In the genomic region with DNA sequence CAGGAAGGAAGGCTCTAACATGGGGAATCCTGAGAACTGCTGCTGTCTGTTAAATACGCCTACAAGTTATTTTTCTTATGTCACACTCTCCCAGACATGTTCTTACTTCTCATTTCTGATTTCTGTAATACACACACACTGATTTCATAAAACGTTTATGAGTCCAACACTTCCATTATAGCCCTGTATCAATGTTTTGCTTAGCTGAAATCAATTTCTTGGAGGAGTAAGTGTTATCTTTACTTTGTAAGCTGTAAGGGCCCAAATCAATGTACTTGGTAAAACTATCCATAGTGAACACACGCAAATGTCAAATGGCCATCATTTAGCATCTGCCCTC, we compare ENCODE assay signal across 8 cellular contexts. TPM values are rescaled to one million over a fixed set of nuclear protein-coding genes. Genes with fewer than 3 reads are reported as not detected.
DNase-seq lines count a peak whose midpoint lies in the region; ATAC-seq and TF ChIP-seq lines count a peak whose summit lies in the region.

No MANE protein-coding gene starts in this region.

- peaks cover 39% of the 10 kb centered on the region for H3K4me1 Mint-ChIP-seq in activated naive CD4-positive, alpha-beta T cell treated with anti-CD3 and anti-CD28 coated beads, Interleukin-2, amount 50 U/mL, for 24 hours

- H3K18ac ChIP-seq in mesenchymal stem cell (ENCODE audit: low read depth in 1 of 2, low read length in 2 of 2), result no peak overlapping the region

- H3K4me3 Mint-ChIP-seq in activated naive CD4-positive, alpha-beta T cell treated with anti-CD3 and anti-CD28 coated beads, Interleukin-2, amount 50 U/mL, for 24 hours, result peak overlapping the region; percentile 91

- no peaks in the 10 kb centered on the region for H3K36me3 ChIP-seq in body of pancreas (replicated peaks in 1 of 2; ENCODE audit: insufficient read depth in 1 of 2, low read depth in 2 of 2)
- H3K36me3 ChIP-seq in mesenchymal stem cell (ENCODE audit: control insufficient read depth in 1 of 2, insufficient read depth in 2 of 2, low read depth in 1 of 2, low read length in 2 of 2), result peaks cover 23 to 25% of the 10 kb centered on the region in 2 experiments
- H3K36me3 ChIP-seq in upper lobe of right lung, result peaks cover 29% of the 10 kb centered on the region

- H3K4ac ChIP-seq in mesenchymal stem cell (ENCODE audit: low read depth in 1 of 2, low read length in 2 of 2), result peak overlapping the region in 1 of 2 experiments; percentile 12

- H3K27me3 Mint-ChIP-seq in activated naive CD4-positive, alpha-beta T cell treated with anti-CD3 and anti-CD28 coated beads, Interleukin-2, amount 50 U/mL, for 24 hours, result no peaks in the 10 kb centered on the region

- H2BK15ac ChIP-seq in mesenchymal stem cell (ENCODE audit: low read depth, poor library complexity, severe bottlenecking), result no peak overlapping the region

- no peak overlapping the region for H4K91ac ChIP-seq in mesenchymal stem cell (ENCODE audit: low read length)

- no peaks in the 10 kb centered on the region for H3K9me3 Mint-ChIP-seq in activated naive CD4-positive, alpha-beta T cell treated with anti-CD3 and anti-CD28 coated beads, Interleukin-2, amount 50 U/mL, for 24 hours

- H3K4me1 ChIP-seq in body of pancreas, result peaks cover 46% of the 10 kb centered on the region
- H3K4me1 ChIP-seq in mesenchymal stem cell (ENCODE audit: control insufficient read depth, insufficient read depth, low read depth, low read length), result peaks cover 12% of the 10 kb centered on the region
- H3K4me1 ChIP-seq in upper lobe of right lung, result peaks cover 35% of the 10 kb centered on the region

- H2BK5ac ChIP-seq in mesenchymal stem cell (ENCODE audit: low read depth, low read length, poor library complexity, severe bottlenecking), result no peak overlapping the region

- H3K4me3 ChIP-seq in body of pancreas, result peak overlapping the region; percentile 45 to 76
- H3K4me3 ChIP-seq in mesenchymal stem cell (ENCODE audit: insufficient read depth in 1 of 2, low read depth in 1 of 2, low read length in 2 of 2), result peak overlapping the region; percentile 81 to 95
- H3K4me3 ChIP-seq in upper lobe of right lung, result peak overlapping the region; percentile 89

- intact Hi-C loops in body of pancreas (cut with DNase I), result no loop called here
- intact Hi-C loops in upper lobe of right lung (cut with DNase I), result no loop called here

- peaks cover 8% of the 10 kb centered on the region for H3K36me3 Mint-ChIP-seq in activated naive CD4-positive, alpha-beta T cell treated with anti-CD3 and anti-CD28 coated beads, Interleukin-2, amount 50 U/mL, for 24 hours

- no peak overlapping the region for H2AFZ ChIP-seq in mesenchymal stem cell (ENCODE audit: low read depth, low read length)

- H3K9me3 ChIP-seq in body of pancreas, result no peaks in the 10 kb centered on the region
- no peaks in the 10 kb centered on the region for H3K9me3 ChIP-seq in mesenchymal stem cell (ENCODE audit: control insufficient read depth, low read length)
- no peaks in the 10 kb centered on the region for H3K9me3 ChIP-seq in upper lobe of right lung

- H2BK12ac ChIP-seq in mesenchymal stem cell (ENCODE audit: low read length in 2 of 2), result no peak overlapping the region

- H3K27ac ChIP-seq in body of pancreas (peak overlapping the region; percentile 100), mesenchymal stem cell (ENCODE audit: low read length, poor library complexity, severe bottlenecking) (peak overlapping the region; percentile 26), upper lobe of right lung (peak overlapping the region; percentile 99)

- H3K4me2 ChIP-seq in mesenchymal stem cell (ENCODE audit: low read length, poor library complexity, severe bottlenecking), result peak overlapping the region; percentile 64

- H3K14ac ChIP-seq in mesenchymal stem cell (ENCODE audit: low read length in 2 of 2), result no peak overlapping the region

- DNase-seq in activated naive CD4-positive, alpha-beta T cell (lab: John Stamatoyannopoulos, UW), result no peak
- DNase-seq in body of pancreas (no peak), mesenchymal stem cell (no peak), upper lobe of right lung (no peak), NCI-H2171 (lab: John Stamatoyannopoulos, UW) (no peak), NCI-H2107 treated with DMSO at 0.1 percent for 48 hours (lab: John Stamatoyannopoulos, UW; ENCODE audit: unreplicated experiment) (no peak)
- DNase-seq in stimulated activated CD4-positive, alpha-beta T cell treated with anti-CD3 and anti-CD28 coated beads, Interleukin-2, amount 100 ng/mL, for 24 hours, result no peak

- H3K27ac Mint-ChIP-seq in activated naive CD4-positive, alpha-beta T cell treated with anti-CD3 and anti-CD28 coated beads, Interleukin-2, amount 50 U/mL, for 24 hours, result peak overlapping the region; percentile 99

- H3K27me3 ChIP-seq in body of pancreas (no peaks in the 10 kb centered on the region), mesenchymal stem cell (ENCODE audit: control insufficient read depth in 1 of 2, insufficient read depth in 1 of 2, low read length in 2 of 2) (no peaks in the 10 kb centered on the region), upper lobe of right lung (no peaks in the 10 kb centered on the region)

- H3K79me1 ChIP-seq in mesenchymal stem cell (replicated peaks; ENCODE audit: low read length, poor library complexity, severe bottlenecking), result peaks cover 17% of the 10 kb centered on the region

- H4K8ac ChIP-seq in mesenchymal stem cell (ENCODE audit: low read length), result no peak overlapping the region

- ATAC-seq in body of pancreas (no peak), upper lobe of right lung (no peak)

- no peak overlapping the region for H2BK120ac ChIP-seq in mesenchymal stem cell (ENCODE audit: low read depth, low read length)

- no peak for TF ChIP-seq POLR2A in body of pancreas (IDR thresholded peaks at IDR 0.05)

- no peak for TF ChIP-seq CTCF in body of pancreas (IDR thresholded peaks at IDR 0.05)
- no peak for TF ChIP-seq CTCF in upper lobe of right lung (IDR thresholded peaks at IDR 0.05)

- peak overlapping the region; percentile 96 for H3K9ac ChIP-seq in mesenchymal stem cell (ENCODE audit: low read length)

- 0 to 2% methylated on average over 3 of the region's 3 CpGs for WGBS in body of pancreas, 2 donors
- 20% methylated on average over 3 of the region's 3 CpGs for WGBS in mesenchymal stem cell

- H3K23ac ChIP-seq in mesenchymal stem cell (ENCODE audit: low read length in 2 of 2), result no peak overlapping the region

- H2AK5ac ChIP-seq in mesenchymal stem cell (ENCODE audit: low read length, severe bottlenecking), result no peak overlapping the region

RNA-seq across cellular contexts. Expression of a gene that starts 0.8 kb away (rescaled TPM):
- total RNA-seq in body of pancreas (10 to 100 TPM; 14.5 to 85.4 TPM), upper lobe of right lung (54.1 TPM)
- polyA plus RNA-seq in mesenchymal stem cell (2013, experiment 1 of 2), result 45.9 TPM
- 44.2 TPM for polyA plus RNA-seq in mesenchymal stem cell (2013, experiment 2 of 2)

RNA-seq across cellular contexts. Expression of a gene that starts 7.2 kb away (rescaled TPM):
- total RNA-seq in body of pancreas (10 to 100 TPM; 53.1 to 68.2 TPM), upper lobe of right lung (120 TPM)
- polyA plus RNA-seq in mesenchymal stem cell (2013, experiment 1 of 2), result 40.1 TPM
- 39.0 TPM for polyA plus RNA-seq in mesenchymal stem cell (2013, experiment 2 of 2)

RNA-seq across cellular contexts. Expression of a gene that starts 39.4 kb away (rescaled TPM):
- total RNA-seq in body of pancreas (10 to 100 TPM; 16.8 to 40.0 TPM), upper lobe of right lung (32.7 TPM)
- 15.4 TPM for polyA plus RNA-seq in mesenchymal stem cell (2013, experiment 1 of 2)
- polyA plus RNA-seq in mesenchymal stem cell (2013, experiment 2 of 2), result 16.0 TPM

RNA-seq across cellular contexts. Expression of a gene that starts 39.6 kb away (rescaled TPM):
- 100 to 1,000 TPM in 1 of 2 donors, 10 to 100 TPM in 1; 54.7 to 188 TPM for total RNA-seq in body of pancreas
- polyA plus RNA-seq in mesenchymal stem cell (2013, experiment 1 of 2), result 6.2 TPM
- polyA plus RNA-seq in mesenchymal stem cell (2013, experiment 2 of 2), result 5.8 TPM
- 49.1 TPM for total RNA-seq in upper lobe of right lung

Comparison
In these comparisons a context has a peak if more than half of its experiments do, and no peak if none do; other contexts are left out.
1. H3K27ac ChIP-seq: peak in every context shown above with its lines; median percentile 100 in body of pancreas; 99 in upper lobe of right lung; 26 in mesenchymal stem cell.